ENCODE assay signal across 8 cellular contexts in genomic region chr1:29698033-29698432, GRCh38.
DNase-seq lines count a peak whose midpoint lies in the region; ATAC-seq and TF ChIP-seq lines count a peak whose summit lies in the region.

No MANE protein-coding gene starts in this region.

- no peak overlapping the region for H3K18ac ChIP-seq in H9 (ENCODE audit: insufficient read length, low read depth, low read length)

- no peak overlapping the region for H3K9ac ChIP-seq in H9 (ENCODE audit: extremely low read depth, insufficient read length, low read length)

- ATAC-seq in HG03565 (IDR thresholded peaks at IDR 0.05; ENCODE audit: unreplicated experiment) (no peak), HG03108 (IDR thresholded peaks at IDR 0.05; ENCODE audit: unreplicated experiment) (no peak)

- no peak overlapping the region for H3K23ac ChIP-seq in H9 (ENCODE audit: insufficient read length, low read depth, low read length)

- DNase-seq in AG08396 (ENCODE audit: low spot score) (peak; percentile 86), H9 (peak; percentile 83), SW480 (ENCODE audit: low spot score) (peak; percentile 19), iPS DF 4.7 (ENCODE audit: extremely low read depth, low spot score) (peak; percentile 33), esophagus muscularis mucosa (ENCODE audit: extremely low spot score) (no peak)
- DNase-seq in stimulated activated CD4-positive, alpha-beta T cell treated with anti-CD3 and anti-CD28 coated beads, Interleukin-4, amount 100 ng/mL, for 24 hours = no peak

- H3K27ac Mint-ChIP-seq in H9 = peak overlapping the region in 2 of 3 experiments; percentile 55 to 70; a peak in 3 of 7 replicates

- H4K8ac ChIP-seq in H9 (replicated peaks; ENCODE audit: insufficient read length, low read depth, low read length) = no peak overlapping the region

- no peak overlapping the region for H2BK12ac ChIP-seq in H9 (ENCODE audit: insufficient read length, low read depth, low read length)

- H3K14ac ChIP-seq in H9 (ENCODE audit: insufficient read depth, low read length) = no peak overlapping the region

- TF ChIP-seq CTCF in H9 (conservative IDR thresholded peaks at IDR 0.05) = peak; percentile 69
- TF ChIP-seq CTCF in esophagus muscularis mucosa (IDR thresholded peaks at IDR 0.05) = peak in 1 of 3 experiments; percentile 7

- H3K4me3 ChIP-seq in esophagus muscularis mucosa = no peak overlapping the region

- no peak overlapping the region for H2AK5ac ChIP-seq in H9 (ENCODE audit: insufficient read length, low read length)

- H3K27ac ChIP-seq in H9 (ENCODE audit: insufficient read length, low read depth, low read length) (no peak overlapping the region), esophagus muscularis mucosa (replicated peaks in 1 of 4) (no peak overlapping the region)

- H3K4me1 ChIP-seq in H9 (ENCODE audit: insufficient read depth, low read length) (no peaks in the 10 kb centered on the region), esophagus muscularis mucosa (no peaks in the 10 kb centered on the region)

- no CpG with 5 or more reads among the region's 7 CpGs for WGBS in H9 (ENCODE audit: extremely low coverage, insufficient read length, low lambda C conversion rate)
- 57% methylated on average over 7 of the region's 7 CpGs for WGBS in esophagus muscularis mucosa

- intact Hi-C loops in esophagus muscularis mucosa (cut with DNase I) = no loop called here

- TF ChIP-seq EP300 in esophagus muscularis mucosa (IDR thresholded peaks at IDR 0.05) = no peak

- H3K36me3 ChIP-seq in esophagus muscularis mucosa = no peaks in the 10 kb centered on the region

- H4K91ac ChIP-seq in H9 (ENCODE audit: insufficient read length, low read depth, low read length) = no peak overlapping the region

- no peak overlapping the region for H2BK15ac ChIP-seq in H9 (ENCODE audit: low read depth, low read length)

- H3K4ac ChIP-seq in H9 (ENCODE audit: low read depth, low read length) = no peak overlapping the region

- no peak overlapping the region for H3K4me3 Mint-ChIP-seq in H9

- no peaks in the 10 kb centered on the region for H4K20me1 ChIP-seq in H9 (ENCODE audit: control insufficient read depth, insufficient read depth, insufficient read length)

- H3T11ph ChIP-seq in H9 (ENCODE audit: low read length) = no peak overlapping the region

- H3K27me3 Mint-ChIP-seq in H9 (ENCODE audit: low read depth) = no peaks in the 10 kb centered on the region; the same call in 1 of the 2 replicates

- no peaks in the 10 kb centered on the region for H3K79me1 ChIP-seq in H9 (ENCODE audit: insufficient read depth, low read depth, low read length, poor library complexity, severe bottlenecking)

- peaks cover 3 to 15% of the 10 kb centered on the region in 2 experiments for H3K4me1 Mint-ChIP-seq in H9

- H2BK20ac ChIP-seq in H9 (ENCODE audit: low read depth, low read length, poor library complexity, severe bottlenecking) = no peak overlapping the region

- H3K9me3 Mint-ChIP-seq in H9 = peaks cover 5 to 8% of the 10 kb centered on the region in 2 experiments

- no peak for TF ChIP-seq POLR2A in esophagus muscularis mucosa (IDR thresholded peaks at IDR 0.05; ENCODE audit: low read depth)

- H2AFZ ChIP-seq in H9 (ENCODE audit: low read length) = no peak overlapping the region

- H2BK5ac ChIP-seq in H9 (ENCODE audit: insufficient read length, low read length) = no peak overlapping the region

- H3K9me3 ChIP-seq in H9 (ENCODE audit: control insufficient read depth, low read depth, low read length) = no peaks in the 10 kb centered on the region
- peaks cover 0 to 6% (median 0%) of the 10 kb centered on the region in 4 donors for H3K9me3 ChIP-seq in esophagus muscularis mucosa

- H2BK120ac ChIP-seq in H9 (ENCODE audit: low read depth, low read length, poor library complexity, severe bottlenecking) = no peak overlapping the region

- H3K4me2 ChIP-seq in H9 (ENCODE audit: insufficient read depth, insufficient read length, low read length) = no peak overlapping the region

- H3K56ac ChIP-seq in H9 (ENCODE audit: insufficient read length, low read depth, low read length) = no peak overlapping the region

- no peaks in the 10 kb centered on the region for H3K23me2 ChIP-seq in H9 (ENCODE audit: insufficient read length, low read depth, low read length, poor library complexity, severe bottlenecking)

- H3K27me3 ChIP-seq in H9 (ENCODE audit: insufficient read depth, low read length) (no peaks in the 10 kb centered on the region), esophagus muscularis mucosa (peaks cover 0 to 71% (median 6%) of the 10 kb centered on the region in 4 donors)

- H3K79me2 ChIP-seq in H9 (ENCODE audit: insufficient read depth, low read length) = no peaks in the 10 kb centered on the region

- H4K5ac ChIP-seq in H9 (ENCODE audit: insufficient read length, low read depth, low read length) = no peak overlapping the region

- H3K36me3 Mint-ChIP-seq in H9 (ENCODE audit: insufficient read depth in 1 of 3, low read depth in 3 of 3) = peaks cover 0 to 7% (median 4%) of the 10 kb centered on the region in 3 experiments; a peak in 2 of 7 replicates

Comparison
In these comparisons a context has a peak if more than half of its experiments do, and no peak if none do; other contexts are left out.
1. DNase-seq: peak in AG08396 (single experiment), H9 (single experiment), SW480 (single experiment) and iPS DF 4.7 (single experiment); none in esophagus muscularis mucosa (single experiment) and stimulated activated CD4-positive, alpha-beta T cell treated with anti-CD3 and anti-CD28 coated beads, Interleukin-4, amount 100 ng/mL, for 24 hours (single experiment).